In the genomic region with DNA sequence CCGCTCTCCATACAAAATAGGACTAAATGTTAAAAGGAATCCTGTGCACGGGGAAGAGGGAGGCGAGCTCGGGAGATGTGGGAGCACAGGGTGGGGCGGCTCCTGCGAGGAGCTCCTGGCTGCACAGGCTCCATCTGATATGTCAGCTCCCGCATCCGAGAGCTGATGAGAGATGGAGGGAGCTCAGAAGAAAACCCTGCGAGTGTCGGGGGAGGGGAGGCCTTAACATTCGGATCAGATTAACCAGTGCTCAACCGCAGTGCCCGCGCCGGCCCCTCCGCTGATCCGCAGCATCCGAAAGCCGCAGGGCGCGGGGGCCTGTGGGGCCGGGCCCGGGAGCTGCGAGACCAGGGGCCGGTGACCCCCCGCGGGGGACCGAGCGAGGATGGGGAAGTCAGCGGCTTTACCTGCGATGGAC, we compare ENCODE assay signal across 8 cellular contexts. TPM values are rescaled to one million over a fixed set of nuclear protein-coding genes. Genes with fewer than 3 reads are reported as not detected.
A peak's percentile ranks its signal among the peaks of the same experiment; 100 is the strongest.
DNase-seq lines count a peak whose midpoint lies in the region; ATAC-seq and TF ChIP-seq lines count a peak whose summit lies in the region.

No MANE protein-coding gene starts in this region.

- no peaks in the 10 kb centered on the region for H3K36me3 Mint-ChIP-seq in CD4-positive, CD25-positive, alpha-beta regulatory T cell
- no peaks in the 10 kb centered on the region for H3K36me3 Mint-ChIP-seq in activated CD4-positive, alpha-beta memory T cell treated with anti-CD3 and anti-CD28 coated beads for 36 hours

- intact Hi-C loops in activated CD4-positive, alpha-beta memory T cell treated with anti-CD3 and anti-CD28 coated beads for 36 hours (cut with micrococcal nuclease): loop anchor here (1.0 to 5.0 kb wide), 3 partner anchors 160 to 1806 kb away; a partner anchor contains a TSS
- intact Hi-C loops in uterus (cut with DNase I; ENCODE audit: low total_unique reads): no loop called here

- ATAC-seq in CD4-positive, CD25-positive, alpha-beta regulatory T cell (ENCODE audit: low read depth in 2 of 2): peak in 1 of 2 donors; percentile 17
- ATAC-seq in GM19395 (IDR thresholded peaks at IDR 0.05; ENCODE audit: unreplicated experiment): peak; percentile 31

- H3K9me3 Mint-ChIP-seq in CD4-positive, CD25-positive, alpha-beta regulatory T cell: peaks cover 0 to 2% (median 0%) of the 10 kb centered on the region in 7 donors
- no peaks in the 10 kb centered on the region for H3K9me3 Mint-ChIP-seq in activated CD4-positive, alpha-beta memory T cell treated with anti-CD3 and anti-CD28 coated beads for 36 hours

- no peak for TF ChIP-seq POLR2A in uterus (IDR thresholded peaks at IDR 0.05)

- peaks cover 0 to 30% (median 16%) of the 10 kb centered on the region in 4 donors for H3K4me1 Mint-ChIP-seq in CD4-positive, CD25-positive, alpha-beta regulatory T cell
- peaks cover 15% of the 10 kb centered on the region for H3K4me1 Mint-ChIP-seq in activated CD4-positive, alpha-beta memory T cell treated with anti-CD3 and anti-CD28 coated beads for 36 hours (ENCODE audit: low read depth)

- under 1% methylated on average over 30 of the region's 31 CpGs for WGBS in HUES64
- WGBS in esophagus, 2 donors: 0 to 1% methylated on average over 31 of the region's 31 CpGs

- CTCF ChIA-PET in activated CD4-positive, alpha-beta memory T cell treated with anti-CD3 and anti-CD28 coated beads for 36 hours (lab: Charles Lee): interaction anchor here (0.7 to 1.9 kb wide), 15 partner anchors 9 to 1807 kb away, joined by 3 to 12 read pairs (median 5); a partner anchor contains a TSS

- H3K27ac ChIP-seq in CD4-positive, CD25-positive, alpha-beta regulatory T cell (ENCODE audit: insufficient read depth, low read length, poor library complexity, severe bottlenecking): no peak overlapping the region
- H3K27ac ChIP-seq in HUES64 (ENCODE audit: low read depth, low read length) (no peak overlapping the region), esophagus (ENCODE audit: low read depth in 2 of 2, low read length in 1 of 2) (peak overlapping the region in 1 of 2 donors; percentile 38), muscle layer of colon (ENCODE audit: low read depth, low read length) (peak overlapping the region; percentile 10), uterus (peak overlapping the region; percentile 4 to 26)

- peak overlapping the region; percentile 34 for H3K4me3 ChIP-seq in CD4-positive, CD25-positive, alpha-beta regulatory T cell (ENCODE audit: low read depth, low read length)
- peak overlapping the region; percentile 81 for H3K4me3 ChIP-seq in HUES64 (ENCODE audit: low read length)
- peak overlapping the region; percentile 71 to 75 for H3K4me3 ChIP-seq in esophagus (ENCODE audit: low read depth in 1 of 2, low read length in 2 of 2)
- peak overlapping the region; percentile 69 to 90 for H3K4me3 ChIP-seq in muscle layer of colon (ENCODE audit: low read depth in 1 of 2, low read length in 2 of 2)
- H3K4me3 ChIP-seq in uterus: peak overlapping the region; percentile 45 to 65

- no peaks in the 10 kb centered on the region for H3K36me3 ChIP-seq in CD4-positive, CD25-positive, alpha-beta regulatory T cell (ENCODE audit: control insufficient read depth, insufficient read depth, low read length)
- H3K36me3 ChIP-seq in HUES64 (ENCODE audit: insufficient read depth, low read length) (no peaks in the 10 kb centered on the region), esophagus (ENCODE audit: control insufficient read depth in 2 of 2, insufficient read depth in 2 of 2, low read length in 1 of 2) (no peaks in the 10 kb centered on the region), muscle layer of colon (ENCODE audit: insufficient read depth, low read length) (no peaks in the 10 kb centered on the region), uterus (no peaks in the 10 kb centered on the region)

- H3K4me3 Mint-ChIP-seq in CD4-positive, CD25-positive, alpha-beta regulatory T cell: peak overlapping the region; percentile 57 to 90 (median 86)
- peak overlapping the region; percentile 79 for H3K4me3 Mint-ChIP-seq in activated CD4-positive, alpha-beta memory T cell treated with anti-CD3 and anti-CD28 coated beads for 36 hours

- peak overlapping the region in 1 of 3 donors; percentile 20 for H3K27ac Mint-ChIP-seq in CD4-positive, CD25-positive, alpha-beta regulatory T cell
- no peak overlapping the region for H3K27ac Mint-ChIP-seq in activated CD4-positive, alpha-beta memory T cell treated with anti-CD3 and anti-CD28 coated beads for 36 hours

- H3K9ac ChIP-seq in HUES64 (ENCODE audit: low read depth, low read length): peak overlapping the region; percentile 63; the same call in 1 of the 2 replicates
- H3K9ac ChIP-seq in muscle layer of colon (ENCODE audit: low read length): no peak overlapping the region

- peak in 2 of 3 donors; percentile 9 to 12 for DNase-seq in CD4-positive, CD25-positive, alpha-beta regulatory T cell
- peak; percentile 34 for DNase-seq in activated CD4-positive, alpha-beta memory T cell treated with anti-CD3 and anti-CD28 coated beads for 36 hours
- DNase-seq in uterus: peak; percentile 17 to 20
- DNase-seq in Kasumi-1 (lab: John Stamatoyannopoulos, UW): no peak

- no peaks in the 10 kb centered on the region for H3K9me3 ChIP-seq in CD4-positive, CD25-positive, alpha-beta regulatory T cell (ENCODE audit: control insufficient read depth in 2 of 2, low read length in 2 of 2)
- no peaks in the 10 kb centered on the region for H3K9me3 ChIP-seq in HUES64 (ENCODE audit: insufficient read depth, low read depth, low read length)
- no peaks in the 10 kb centered on the region for H3K9me3 ChIP-seq in esophagus (ENCODE audit: control insufficient read depth in 2 of 2, insufficient read depth in 1 of 2, low read depth in 1 of 2, low read length in 1 of 2)
- H3K9me3 ChIP-seq in muscle layer of colon (ENCODE audit: low read length): no peaks in the 10 kb centered on the region
- no peaks in the 10 kb centered on the region for H3K9me3 ChIP-seq in uterus

- H3K27me3 Mint-ChIP-seq in CD4-positive, CD25-positive, alpha-beta regulatory T cell: peaks cover 81% of the 10 kb centered on the region
- H3K27me3 Mint-ChIP-seq in activated CD4-positive, alpha-beta memory T cell treated with anti-CD3 and anti-CD28 coated beads for 36 hours: peaks cover 35% of the 10 kb centered on the region

- POLR2A ChIA-PET in activated CD4-positive, alpha-beta memory T cell treated with anti-CD3 and anti-CD28 coated beads for 36 hours (lab: Charles Lee): interaction anchor here (0.5 to 0.9 kb wide), 2 partner anchors 22 to 57 kb away, joined by 3 to 4 read pairs; no protein-coding TSS in a partner anchor

- TF ChIP-seq CTCF in uterus (IDR thresholded peaks at IDR 0.05): no peak

- peaks cover 53% of the 10 kb centered on the region for H3K27me3 ChIP-seq in CD4-positive, CD25-positive, alpha-beta regulatory T cell (ENCODE audit: control insufficient read depth, insufficient read depth, low read length)
- H3K27me3 ChIP-seq in HUES64 (ENCODE audit: insufficient read depth, low read length) (peaks cover 11% of the 10 kb centered on the region), esophagus (ENCODE audit: control insufficient read depth in 1 of 2, insufficient read depth in 2 of 2, low read length in 2 of 2) (no peaks in the 10 kb centered on the region), muscle layer of colon (ENCODE audit: control insufficient read depth in 1 of 2, insufficient read depth in 2 of 2, low read length in 2 of 2) (peaks cover 0 to 5% of the 10 kb centered on the region in 2 donors), uterus (no peaks in the 10 kb centered on the region)

- peaks cover 10% of the 10 kb centered on the region for H3K4me1 ChIP-seq in CD4-positive, CD25-positive, alpha-beta regulatory T cell (ENCODE audit: control insufficient read depth, insufficient read depth, low read length, poor library complexity, severe bottlenecking)
- H3K4me1 ChIP-seq in HUES64 (ENCODE audit: insufficient read depth, low read length) (peaks cover 37% of the 10 kb centered on the region), esophagus (ENCODE audit: control insufficient read depth in 2 of 2, insufficient read depth in 2 of 2, low read length in 1 of 2) (peaks cover 0 to 3% of the 10 kb centered on the region in 2 donors), muscle layer of colon (ENCODE audit: insufficient read depth, low read length) (peaks cover 6% of the 10 kb centered on the region), uterus (no peaks in the 10 kb centered on the region)

RNA-seq across cellular contexts. Expression of a gene that starts 0.6 kb away (rescaled TPM):
- not detected for total RNA-seq in CD4-positive, CD25-positive, alpha-beta regulatory T cell
- polyA plus RNA-seq in CD4-positive, CD25-positive, alpha-beta regulatory T cell: under 1 TPM; 0.10 to 0.72 (median 0.25) TPM
- polyA plus RNA-seq in HUES64 (2013, experiment 1 of 2): 8.1 TPM
- 7.2 TPM for polyA plus RNA-seq in HUES64 (2013, experiment 2 of 2)
- total RNA-seq in activated CD4-positive, alpha-beta memory T cell treated with anti-CD3 and anti-CD28 coated beads for 36 hours: 1 to 10 TPM; 1.3 to 1.6 TPM
- 10 to 100 TPM; 10.8 to 11.6 TPM for polyA plus RNA-seq in esophagus
- 10 to 100 TPM in 1 of 4 donors, 1 to 10 TPM in 3; 1.5 to 11.2 (median 4.2) TPM for total RNA-seq in uterus

RNA-seq across cellular contexts. Expression of a gene that starts 57.7 kb away (rescaled TPM):
- total RNA-seq in CD4-positive, CD25-positive, alpha-beta regulatory T cell: 1.7 TPM
- polyA plus RNA-seq in CD4-positive, CD25-positive, alpha-beta regulatory T cell: 1 to 10 TPM in 3 of 4 donors, not detected in 1; 1.1 to 2.6 (median 1.6) TPM
- polyA plus RNA-seq in HUES64 (2013, experiment 1 of 2): 52.4 TPM
- polyA plus RNA-seq in HUES64 (2013, experiment 2 of 2): 58.0 TPM
- 10 to 100 TPM; 37.2 to 39.4 TPM for total RNA-seq in activated CD4-positive, alpha-beta memory T cell treated with anti-CD3 and anti-CD28 coated beads for 36 hours
- 1 to 10 TPM; 3.6 to 5.6 TPM for polyA plus RNA-seq in esophagus
- total RNA-seq in uterus: 10 to 100 TPM in 1 of 4 donors, not detected in 3; 20.0 TPM

Comparison
In these comparisons a context has a peak if more than half of its experiments do, and no peak if none do; other contexts are left out.
1. DNase-seq: peak in CD4-positive, CD25-positive, alpha-beta regulatory T cell (2 of 3), activated CD4-positive, alpha-beta memory T cell treated with anti-CD3 and anti-CD28 coated beads for 36 hours (single experiment) and uterus (2 of 2); none in Kasumi-1 (0 of 2).
2. H3K27ac ChIP-seq: peak in muscle layer of colon (single experiment) and uterus (2 of 2); none in CD4-positive, CD25-positive, alpha-beta regulatory T cell (single experiment) and HUES64 (single experiment).
3. Peak in every context shown above with its lines, with median percentiles within 50 percentile points of each other: H3K4me3 ChIP-seq.